Comparison of ENCODE assay signal across 12 cellular contexts in genomic region chr7:84665339-84665738, GRCh38.
"Had no signal": no experiment of that assay in that cellular context is flagged by ENCODE, and none has a peak within 500 bp of the region (broad histone marks: within the 10 kb centered on the region; RNA-seq: fewer than 3 reads in every experiment).

No MANE protein-coding gene starts in this region.

- H3K4me3 ChIP-seq: ascending aorta, cardiac muscle cell, esophagus muscularis mucosa, lung, right atrium auricular region, upper lobe of left lung had no signal

- DNase-seq: activated CD4-positive, alpha-beta memory T cell treated with anti-CD3 and anti-CD28 coated beads, Interleukin-2, amount 10 ng/mL, durations not matched to agents 7 days and 5 days; activated CD8-positive, alpha-beta memory T cell treated with anti-CD3 and anti-CD28 coated beads, Interleukin-2, amount 50 U/mL, for 48 hours; left cardiac atrium; naive thymus-derived CD4-positive, alpha-beta T cell; stimulated activated naive B cell treated with anti-CD40 and anti-IgM and Interleukin-4, amounts not matched to agents 10 μg/mL and 1 μg/mL and 100 μg/mL, for 72 hours; T-helper 9 cell; upper lobe of left lung had no signal

- H3K4me1 ChIP-seq: ascending aorta, right atrium auricular region had no signal

- H3K9me3 Mint-ChIP-seq: activated CD4-positive, alpha-beta memory T cell treated with anti-CD3 and anti-CD28 coated beads, Interleukin-2, amount 10 ng/mL, durations not matched to agents 7 days and 5 days; stimulated activated naive B cell treated with anti-CD40 and anti-IgM and Interleukin-4, amounts not matched to agents 10 μg/mL and 1 μg/mL and 100 μg/mL, for 72 hours had no signal

- H3K27ac Mint-ChIP-seq: activated CD4-positive, alpha-beta memory T cell treated with anti-CD3 and anti-CD28 coated beads, Interleukin-2, amount 10 ng/mL, durations not matched to agents 7 days and 5 days; naive thymus-derived CD4-positive, alpha-beta T cell; stimulated activated naive B cell treated with anti-CD40 and anti-IgM and Interleukin-4, amounts not matched to agents 10 μg/mL and 1 μg/mL and 100 μg/mL, for 72 hours had no signal

- H3K36me3 ChIP-seq: ascending aorta, cardiac muscle cell, esophagus muscularis mucosa, right atrium auricular region, upper lobe of left lung had no signal

- H3K9me3 ChIP-seq: ascending aorta, esophagus muscularis mucosa, right atrium auricular region, upper lobe of left lung had no signal

- H3K27me3 Mint-ChIP-seq: activated CD4-positive, alpha-beta memory T cell treated with anti-CD3 and anti-CD28 coated beads, Interleukin-2, amount 10 ng/mL, durations not matched to agents 7 days and 5 days; naive thymus-derived CD4-positive, alpha-beta T cell; stimulated activated naive B cell treated with anti-CD40 and anti-IgM and Interleukin-4, amounts not matched to agents 10 μg/mL and 1 μg/mL and 100 μg/mL, for 72 hours had no signal

- H3K27ac ChIP-seq: ascending aorta, cardiac muscle cell, esophagus muscularis mucosa, right atrium auricular region, upper lobe of left lung had no signal

- H3K36me3 Mint-ChIP-seq: naive thymus-derived CD4-positive, alpha-beta T cell; stimulated activated naive B cell treated with anti-CD40 and anti-IgM and Interleukin-4, amounts not matched to agents 10 μg/mL and 1 μg/mL and 100 μg/mL, for 72 hours had no signal

- ATAC-seq: left cardiac atrium; naive thymus-derived CD4-positive, alpha-beta T cell; stimulated activated naive B cell treated with anti-CD40 and anti-IgM and Interleukin-4, amounts not matched to agents 10 μg/mL and 1 μg/mL and 100 μg/mL, for 72 hours had no signal

- H3K4me3 Mint-ChIP-seq: activated CD4-positive, alpha-beta memory T cell treated with anti-CD3 and anti-CD28 coated beads, Interleukin-2, amount 10 ng/mL, durations not matched to agents 7 days and 5 days; naive thymus-derived CD4-positive, alpha-beta T cell; stimulated activated naive B cell treated with anti-CD40 and anti-IgM and Interleukin-4, amounts not matched to agents 10 μg/mL and 1 μg/mL and 100 μg/mL, for 72 hours had no signal

- H3K4me1 Mint-ChIP-seq: activated CD4-positive, alpha-beta memory T cell treated with anti-CD3 and anti-CD28 coated beads, Interleukin-2, amount 10 ng/mL, durations not matched to agents 7 days and 5 days; naive thymus-derived CD4-positive, alpha-beta T cell; stimulated activated naive B cell treated with anti-CD40 and anti-IgM and Interleukin-4, amounts not matched to agents 10 μg/mL and 1 μg/mL and 100 μg/mL, for 72 hours had no signal

- H3K27me3 ChIP-seq: ascending aorta, cardiac muscle cell, esophagus muscularis mucosa, right atrium auricular region, upper lobe of left lung had no signal
